Comparison of ENCODE assay signal across 15 cellular contexts in genomic region chr17:17771498-17772201, GRCh38.
"Had no signal": no experiment of that assay in that cellular context is flagged by ENCODE, and none has a peak within 500 bp of the region (broad histone marks: within the 10 kb centered on the region; RNA-seq: fewer than 3 reads in every experiment).

No MANE protein-coding gene starts in this region.

- H2AFZ ChIP-seq: parathyroid adenoma had no signal

- H3K36me3 Mint-ChIP-seq: activated naive CD4-positive, alpha-beta T cell treated with anti-CD3 and anti-CD28 coated beads, Interleukin-2, amount 10 ng/mL, durations not matched to agents 7 days and 5 days had no signal

- DNase-seq: activated B cell treated with CpG ODN at 0.5 μM for 24 hours; activated CD4-positive, alpha-beta T cell treated with anti-CD3 and anti-CD28 coated beads, Interleukin-2, amount 50 U/mL, for 1 hour; activated naive CD4-positive, alpha-beta T cell treated with anti-CD3 and anti-CD28 coated beads, Interleukin-2, amount 10 ng/mL, durations not matched to agents 7 days and 5 days; activated T-cell treated with anti-CD3 and anti-CD28 coated beads for 4 hours; effector memory CD8-positive, alpha-beta T cell; left colon; retina; SK-N-SH; small intestine; T-helper 1 cell; trophoblast cell had no signal

- H3K4me3 Mint-ChIP-seq: activated B cell treated with CpG ODN at 0.5 μM for 24 hours; activated naive CD4-positive, alpha-beta T cell treated with anti-CD3 and anti-CD28 coated beads, Interleukin-2, amount 10 ng/mL, durations not matched to agents 7 days and 5 days; central memory CD8-positive, alpha-beta T cell; effector memory CD8-positive, alpha-beta T cell; stimulated activated memory B cell treated with anti-CD40 and anti-IgM and Interleukin-4, amounts not matched to agents 10 μg/mL and 1 μg/mL and 100 μg/mL, for 72 hours had no signal

- H3K9me2 ChIP-seq: SK-N-SH had no signal

- H3K27ac ChIP-seq: parathyroid adenoma had no signal

- H3K27me3 Mint-ChIP-seq: activated B cell treated with CpG ODN at 0.5 μM for 24 hours; activated naive CD4-positive, alpha-beta T cell treated with anti-CD3 and anti-CD28 coated beads, Interleukin-2, amount 10 ng/mL, durations not matched to agents 7 days and 5 days; central memory CD8-positive, alpha-beta T cell; effector memory CD8-positive, alpha-beta T cell; stimulated activated memory B cell treated with anti-CD40 and anti-IgM and Interleukin-4, amounts not matched to agents 10 μg/mL and 1 μg/mL and 100 μg/mL, for 72 hours had no signal

- ATAC-seq: effector memory CD8-positive, alpha-beta T cell; left colon; stimulated activated memory B cell treated with anti-CD40 and anti-IgM and Interleukin-4, amounts not matched to agents 10 μg/mL and 1 μg/mL and 100 μg/mL, for 72 hours had no signal

- H3K9me3 ChIP-seq: SK-N-SH had no signal

- H3K4me1 Mint-ChIP-seq: activated naive CD4-positive, alpha-beta T cell treated with anti-CD3 and anti-CD28 coated beads, Interleukin-2, amount 10 ng/mL, durations not matched to agents 7 days and 5 days had no signal

- H3K4me2 ChIP-seq: SK-N-SH had no signal

- H3K9ac ChIP-seq: parathyroid adenoma, SK-N-SH had no signal

- H3K27ac Mint-ChIP-seq: activated B cell treated with CpG ODN at 0.5 μM for 24 hours; activated T-helper 2 cell treated with anti-CD3 and anti-CD28 coated beads, Interferon-gamma antibody, Interleukin-2, Interleukin-4, amounts not matched to agents 10 μg/mL and 5 μg/mL and 100 μg/mL, durations not matched to agents 14 hours and 24 hours and 36 hours; stimulated activated memory B cell treated with anti-CD40 and anti-IgM and Interleukin-4, amounts not matched to agents 10 μg/mL and 1 μg/mL and 100 μg/mL, for 72 hours had no signal
